In the genomic region with DNA sequence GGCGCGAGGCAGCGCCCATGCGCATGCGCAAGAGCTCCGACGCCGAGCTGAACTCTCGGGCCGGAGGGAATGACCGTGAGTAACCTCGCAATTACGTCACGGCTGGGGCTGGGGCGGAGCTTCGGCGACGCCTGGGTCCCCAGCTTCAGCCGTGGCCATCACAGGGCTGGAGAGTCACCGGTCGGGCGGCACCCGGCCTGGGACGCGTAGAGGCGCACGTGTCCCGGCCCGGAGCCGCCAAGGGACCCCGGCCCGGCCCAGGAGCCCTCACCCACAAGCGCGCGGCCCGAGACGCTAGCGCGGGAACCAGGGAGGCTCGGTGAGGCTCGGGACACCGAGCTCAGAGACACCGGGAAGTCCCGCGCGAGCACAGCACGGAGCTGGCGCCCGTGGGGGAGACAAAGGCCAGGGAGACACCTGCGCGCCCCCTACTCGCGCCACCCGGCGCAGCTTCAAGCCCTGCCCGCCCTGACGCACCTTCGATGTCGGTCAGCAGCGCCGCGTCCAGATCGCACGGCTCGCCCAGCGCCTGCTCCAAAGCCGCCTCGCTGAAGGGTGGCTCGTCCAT, we compare ENCODE assay signal across 1 cellular context.
TF ChIP-seq lines count a peak whose summit lies in the region.

No MANE protein-coding gene starts in this region.

TF ChIP-seq in K562, 482 proteins besides CTCF, POLR2A, EP300 and RAD21 (continued from another document and continues in another):
- TF ChIP-seq, protein P1, sequence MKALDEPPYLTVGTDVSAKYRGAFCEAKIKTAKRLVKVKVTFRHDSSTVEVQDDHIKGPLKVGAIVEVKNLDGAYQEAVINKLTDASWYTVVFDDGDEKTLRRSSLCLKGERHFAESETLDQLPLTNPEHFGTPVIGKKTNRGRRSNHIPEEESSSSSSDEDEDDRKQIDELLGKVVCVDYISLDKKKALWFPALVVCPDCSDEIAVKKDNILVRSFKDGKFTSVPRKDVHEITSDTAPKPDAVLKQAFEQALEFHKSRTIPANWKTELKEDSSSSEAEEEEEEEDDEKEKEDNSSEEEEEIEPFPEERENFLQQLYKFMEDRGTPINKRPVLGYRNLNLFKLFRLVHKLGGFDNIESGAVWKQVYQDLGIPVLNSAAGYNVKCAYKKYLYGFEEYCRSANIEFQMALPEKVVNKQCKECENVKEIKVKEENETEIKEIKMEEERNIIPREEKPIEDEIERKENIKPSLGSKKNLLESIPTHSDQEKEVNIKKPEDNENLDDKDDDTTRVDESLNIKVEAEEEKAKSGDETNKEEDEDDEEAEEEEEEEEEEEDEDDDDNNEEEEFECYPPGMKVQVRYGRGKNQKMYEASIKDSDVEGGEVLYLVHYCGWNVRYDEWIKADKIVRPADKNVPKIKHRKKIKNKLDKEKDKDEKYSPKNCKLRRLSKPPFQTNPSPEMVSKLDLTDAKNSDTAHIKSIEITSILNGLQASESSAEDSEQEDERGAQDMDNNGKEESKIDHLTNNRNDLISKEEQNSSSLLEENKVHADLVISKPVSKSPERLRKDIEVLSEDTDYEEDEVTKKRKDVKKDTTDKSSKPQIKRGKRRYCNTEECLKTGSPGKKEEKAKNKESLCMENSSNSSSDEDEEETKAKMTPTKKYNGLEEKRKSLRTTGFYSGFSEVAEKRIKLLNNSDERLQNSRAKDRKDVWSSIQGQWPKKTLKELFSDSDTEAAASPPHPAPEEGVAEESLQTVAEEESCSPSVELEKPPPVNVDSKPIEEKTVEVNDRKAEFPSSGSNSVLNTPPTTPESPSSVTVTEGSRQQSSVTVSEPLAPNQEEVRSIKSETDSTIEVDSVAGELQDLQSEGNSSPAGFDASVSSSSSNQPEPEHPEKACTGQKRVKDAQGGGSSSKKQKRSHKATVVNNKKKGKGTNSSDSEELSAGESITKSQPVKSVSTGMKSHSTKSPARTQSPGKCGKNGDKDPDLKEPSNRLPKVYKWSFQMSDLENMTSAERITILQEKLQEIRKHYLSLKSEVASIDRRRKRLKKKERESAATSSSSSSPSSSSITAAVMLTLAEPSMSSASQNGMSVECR (CRISPR knock-in tag; IDR thresholded peaks at IDR 0.05), result no peak; the same call in 1 of the 2 replicates
- TF ChIP-seq, protein P2, sequence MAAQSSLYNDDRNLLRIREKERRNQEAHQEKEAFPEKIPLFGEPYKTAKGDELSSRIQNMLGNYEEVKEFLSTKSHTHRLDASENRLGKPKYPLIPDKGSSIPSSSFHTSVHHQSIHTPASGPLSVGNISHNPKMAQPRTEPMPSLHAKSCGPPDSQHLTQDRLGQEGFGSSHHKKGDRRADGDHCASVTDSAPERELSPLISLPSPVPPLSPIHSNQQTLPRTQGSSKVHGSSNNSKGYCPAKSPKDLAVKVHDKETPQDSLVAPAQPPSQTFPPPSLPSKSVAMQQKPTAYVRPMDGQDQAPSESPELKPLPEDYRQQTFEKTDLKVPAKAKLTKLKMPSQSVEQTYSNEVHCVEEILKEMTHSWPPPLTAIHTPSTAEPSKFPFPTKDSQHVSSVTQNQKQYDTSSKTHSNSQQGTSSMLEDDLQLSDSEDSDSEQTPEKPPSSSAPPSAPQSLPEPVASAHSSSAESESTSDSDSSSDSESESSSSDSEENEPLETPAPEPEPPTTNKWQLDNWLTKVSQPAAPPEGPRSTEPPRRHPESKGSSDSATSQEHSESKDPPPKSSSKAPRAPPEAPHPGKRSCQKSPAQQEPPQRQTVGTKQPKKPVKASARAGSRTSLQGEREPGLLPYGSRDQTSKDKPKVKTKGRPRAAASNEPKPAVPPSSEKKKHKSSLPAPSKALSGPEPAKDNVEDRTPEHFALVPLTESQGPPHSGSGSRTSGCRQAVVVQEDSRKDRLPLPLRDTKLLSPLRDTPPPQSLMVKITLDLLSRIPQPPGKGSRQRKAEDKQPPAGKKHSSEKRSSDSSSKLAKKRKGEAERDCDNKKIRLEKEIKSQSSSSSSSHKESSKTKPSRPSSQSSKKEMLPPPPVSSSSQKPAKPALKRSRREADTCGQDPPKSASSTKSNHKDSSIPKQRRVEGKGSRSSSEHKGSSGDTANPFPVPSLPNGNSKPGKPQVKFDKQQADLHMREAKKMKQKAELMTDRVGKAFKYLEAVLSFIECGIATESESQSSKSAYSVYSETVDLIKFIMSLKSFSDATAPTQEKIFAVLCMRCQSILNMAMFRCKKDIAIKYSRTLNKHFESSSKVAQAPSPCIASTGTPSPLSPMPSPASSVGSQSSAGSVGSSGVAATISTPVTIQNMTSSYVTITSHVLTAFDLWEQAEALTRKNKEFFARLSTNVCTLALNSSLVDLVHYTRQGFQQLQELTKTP (IDR thresholded peaks at IDR 0.05; ENCODE audit: low read depth in 1 of 2, partially characterized antibody in 2 of 2), result no peak
- TF ChIP-seq KDM2B (CRISPR knock-in tag; IDR thresholded peaks at IDR 0.05) (no peak), SRSF3 (IDR thresholded peaks at IDR 0.05; ENCODE audit: insufficient read depth, low read length) (no peak), SMAD3 (CRISPR knock-in tag; conservative IDR thresholded peaks at IDR 0.05) (no peak), KLF10 (CRISPR knock-in tag; IDR thresholded peaks at IDR 0.05) (no peak), NRF1 (conservative IDR thresholded peaks at IDR 0.05 in 1 of 2, IDR thresholded peaks at IDR 0.05 in 1 of 2) (peak; percentile 97 to 98), ATF7 (IDR thresholded peaks at IDR 0.05) (peak; percentile 98), LCOR (CRISPR knock-in tag; IDR thresholded peaks at IDR 0.05) (no peak; the same call in 1 of the 2 replicates), ZNF253 (CRISPR knock-in tag; conservative IDR thresholded peaks at IDR 0.05) (no peak), MBD2 (IDR thresholded peaks at IDR 0.05; ENCODE audit: borderline replicate concordance, low read depth) (0 out of 2 replicates have a peak, but pooled peaks have one; percentile 47), GATAD2A (IDR thresholded peaks at IDR 0.05) (no peak), ILF3 (IDR thresholded peaks at IDR 0.05; ENCODE audit: borderline replicate concordance) (no peak; the same call in 1 of the 2 replicates), MYBL2 (IDR thresholded peaks at IDR 0.05; ENCODE audit: low read depth) (no peak), MYBL2 (CRISPR knock-in tag; IDR thresholded peaks at IDR 0.05; ENCODE audit: borderline replicate concordance) (no peak)
- TF ChIP-seq, protein P3, sequence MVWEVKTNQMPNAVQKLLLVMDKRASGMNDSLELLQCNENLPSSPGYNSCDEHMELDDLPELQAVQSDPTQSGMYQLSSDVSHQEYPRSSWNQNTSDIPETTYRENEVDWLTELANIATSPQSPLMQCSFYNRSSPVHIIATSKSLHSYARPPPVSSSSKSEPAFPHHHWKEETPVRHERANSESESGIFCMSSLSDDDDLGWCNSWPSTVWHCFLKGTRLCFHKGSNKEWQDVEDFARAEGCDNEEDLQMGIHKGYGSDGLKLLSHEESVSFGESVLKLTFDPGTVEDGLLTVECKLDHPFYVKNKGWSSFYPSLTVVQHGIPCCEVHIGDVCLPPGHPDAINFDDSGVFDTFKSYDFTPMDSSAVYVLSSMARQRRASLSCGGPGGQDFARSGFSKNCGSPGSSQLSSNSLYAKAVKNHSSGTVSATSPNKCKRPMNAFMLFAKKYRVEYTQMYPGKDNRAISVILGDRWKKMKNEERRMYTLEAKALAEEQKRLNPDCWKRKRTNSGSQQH (CRISPR knock-in tag; IDR thresholded peaks at IDR 0.05), result no peak
- TF ChIP-seq, protein P4, sequence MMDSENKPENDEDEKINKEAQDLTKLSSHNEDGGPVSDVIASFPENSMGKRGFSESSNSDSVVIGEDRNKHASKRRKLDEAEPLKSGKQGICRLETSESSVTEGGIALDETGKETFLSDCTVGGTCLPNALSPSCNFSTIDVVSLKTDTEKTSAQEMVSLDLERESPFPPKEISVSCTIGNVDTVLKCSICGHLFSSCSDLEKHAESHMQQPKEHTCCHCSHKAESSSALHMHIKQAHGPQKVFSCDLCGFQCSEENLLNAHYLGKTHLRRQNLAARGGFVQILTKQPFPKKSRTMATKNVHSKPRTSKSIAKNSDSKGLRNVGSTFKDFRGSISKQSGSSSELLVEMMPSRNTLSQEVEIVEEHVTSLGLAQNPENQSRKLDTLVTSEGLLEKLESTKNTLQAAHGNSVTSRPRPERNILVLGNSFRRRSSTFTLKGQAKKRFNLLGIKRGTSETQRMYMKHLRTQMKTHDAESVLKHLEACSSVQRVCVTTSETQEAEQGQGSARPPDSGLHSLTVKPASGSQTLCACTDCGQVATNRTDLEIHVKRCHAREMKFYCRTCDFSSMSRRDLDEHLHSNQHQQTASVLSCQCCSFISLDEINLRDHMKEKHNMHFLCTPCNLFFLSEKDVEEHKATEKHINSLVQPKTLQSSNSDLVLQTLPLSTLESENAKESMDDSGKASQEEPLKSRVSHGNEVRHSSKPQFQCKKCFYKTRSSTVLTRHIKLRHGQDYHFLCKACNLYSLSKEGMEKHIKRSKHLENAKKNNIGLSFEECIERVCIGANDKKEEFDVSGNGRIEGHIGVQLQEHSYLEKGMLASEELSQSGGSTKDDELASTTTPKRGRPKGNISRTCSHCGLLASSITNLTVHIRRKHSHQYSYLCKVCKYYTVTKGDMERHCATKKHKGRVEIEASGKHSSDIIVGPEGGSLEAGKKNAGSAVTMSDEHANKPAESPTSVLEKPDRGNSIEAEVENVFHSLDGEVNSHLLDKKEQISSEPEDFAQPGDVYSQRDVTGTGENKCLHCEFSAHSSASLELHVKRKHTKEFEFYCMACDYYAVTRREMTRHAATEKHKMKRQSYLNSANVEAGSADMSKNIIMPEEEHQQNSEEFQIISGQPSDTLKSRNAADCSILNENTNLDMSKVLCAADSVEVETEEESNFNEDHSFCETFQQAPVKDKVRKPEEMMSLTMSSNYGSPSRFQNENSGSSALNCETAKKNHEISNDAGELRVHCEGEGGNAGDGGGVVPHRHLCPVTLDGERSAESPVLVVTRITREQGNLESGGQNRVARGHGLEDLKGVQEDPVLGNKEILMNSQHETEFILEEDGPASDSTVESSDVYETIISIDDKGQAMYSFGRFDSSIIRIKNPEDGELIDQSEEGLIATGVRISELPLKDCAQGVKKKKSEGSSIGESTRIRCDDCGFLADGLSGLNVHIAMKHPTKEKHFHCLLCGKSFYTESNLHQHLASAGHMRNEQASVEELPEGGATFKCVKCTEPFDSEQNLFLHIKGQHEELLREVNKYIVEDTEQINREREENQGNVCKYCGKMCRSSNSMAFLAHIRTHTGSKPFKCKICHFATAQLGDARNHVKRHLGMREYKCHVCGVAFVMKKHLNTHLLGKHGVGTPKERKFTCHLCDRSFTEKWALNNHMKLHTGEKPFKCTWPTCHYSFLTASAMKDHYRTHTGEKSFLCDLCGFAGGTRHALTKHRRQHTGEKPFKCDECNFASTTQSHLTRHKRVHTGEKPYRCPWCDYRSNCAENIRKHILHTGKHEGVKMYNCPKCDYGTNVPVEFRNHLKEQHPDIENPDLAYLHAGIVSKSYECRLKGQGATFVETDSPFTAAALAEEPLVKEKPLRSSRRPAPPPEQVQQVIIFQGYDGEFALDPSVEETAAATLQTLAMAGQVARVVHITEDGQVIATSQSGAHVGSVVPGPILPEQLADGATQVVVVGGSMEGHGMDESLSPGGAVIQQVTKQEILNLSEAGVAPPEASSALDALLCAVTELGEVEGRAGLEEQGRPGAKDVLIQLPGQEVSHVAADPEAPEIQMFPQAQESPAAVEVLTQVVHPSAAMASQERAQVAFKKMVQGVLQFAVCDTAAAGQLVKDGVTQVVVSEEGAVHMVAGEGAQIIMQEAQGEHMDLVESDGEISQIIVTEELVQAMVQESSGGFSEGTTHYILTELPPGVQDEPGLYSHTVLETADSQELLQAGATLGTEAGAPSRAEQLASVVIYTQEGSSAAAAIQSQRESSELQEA (IDR thresholded peaks at IDR 0.05; ENCODE audit: low read depth), result no peak
- TF ChIP-seq, protein P5, sequence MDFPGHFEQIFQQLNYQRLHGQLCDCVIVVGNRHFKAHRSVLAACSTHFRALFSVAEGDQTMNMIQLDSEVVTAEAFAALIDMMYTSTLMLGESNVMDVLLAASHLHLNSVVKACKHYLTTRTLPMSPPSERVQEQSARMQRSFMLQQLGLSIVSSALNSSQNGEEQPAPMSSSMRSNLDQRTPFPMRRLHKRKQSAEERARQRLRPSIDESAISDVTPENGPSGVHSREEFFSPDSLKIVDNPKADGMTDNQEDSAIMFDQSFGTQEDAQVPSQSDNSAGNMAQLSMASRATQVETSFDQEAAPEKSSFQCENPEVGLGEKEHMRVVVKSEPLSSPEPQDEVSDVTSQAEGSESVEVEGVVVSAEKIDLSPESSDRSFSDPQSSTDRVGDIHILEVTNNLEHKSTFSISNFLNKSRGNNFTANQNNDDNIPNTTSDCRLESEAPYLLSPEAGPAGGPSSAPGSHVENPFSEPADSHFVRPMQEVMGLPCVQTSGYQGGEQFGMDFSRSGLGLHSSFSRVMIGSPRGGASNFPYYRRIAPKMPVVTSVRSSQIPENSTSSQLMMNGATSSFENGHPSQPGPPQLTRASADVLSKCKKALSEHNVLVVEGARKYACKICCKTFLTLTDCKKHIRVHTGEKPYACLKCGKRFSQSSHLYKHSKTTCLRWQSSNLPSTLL (IDR thresholded peaks at IDR 0.05), result no peak
- TF ChIP-seq, protein P6, sequence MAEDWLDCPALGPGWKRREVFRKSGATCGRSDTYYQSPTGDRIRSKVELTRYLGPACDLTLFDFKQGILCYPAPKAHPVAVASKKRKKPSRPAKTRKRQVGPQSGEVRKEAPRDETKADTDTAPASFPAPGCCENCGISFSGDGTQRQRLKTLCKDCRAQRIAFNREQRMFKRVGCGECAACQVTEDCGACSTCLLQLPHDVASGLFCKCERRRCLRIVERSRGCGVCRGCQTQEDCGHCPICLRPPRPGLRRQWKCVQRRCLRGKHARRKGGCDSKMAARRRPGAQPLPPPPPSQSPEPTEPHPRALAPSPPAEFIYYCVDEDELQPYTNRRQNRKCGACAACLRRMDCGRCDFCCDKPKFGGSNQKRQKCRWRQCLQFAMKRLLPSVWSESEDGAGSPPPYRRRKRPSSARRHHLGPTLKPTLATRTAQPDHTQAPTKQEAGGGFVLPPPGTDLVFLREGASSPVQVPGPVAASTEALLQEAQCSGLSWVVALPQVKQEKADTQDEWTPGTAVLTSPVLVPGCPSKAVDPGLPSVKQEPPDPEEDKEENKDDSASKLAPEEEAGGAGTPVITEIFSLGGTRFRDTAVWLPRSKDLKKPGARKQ (CRISPR knock-in tag; IDR thresholded peaks at IDR 0.05), result no peak
- TF ChIP-seq, protein P7, sequence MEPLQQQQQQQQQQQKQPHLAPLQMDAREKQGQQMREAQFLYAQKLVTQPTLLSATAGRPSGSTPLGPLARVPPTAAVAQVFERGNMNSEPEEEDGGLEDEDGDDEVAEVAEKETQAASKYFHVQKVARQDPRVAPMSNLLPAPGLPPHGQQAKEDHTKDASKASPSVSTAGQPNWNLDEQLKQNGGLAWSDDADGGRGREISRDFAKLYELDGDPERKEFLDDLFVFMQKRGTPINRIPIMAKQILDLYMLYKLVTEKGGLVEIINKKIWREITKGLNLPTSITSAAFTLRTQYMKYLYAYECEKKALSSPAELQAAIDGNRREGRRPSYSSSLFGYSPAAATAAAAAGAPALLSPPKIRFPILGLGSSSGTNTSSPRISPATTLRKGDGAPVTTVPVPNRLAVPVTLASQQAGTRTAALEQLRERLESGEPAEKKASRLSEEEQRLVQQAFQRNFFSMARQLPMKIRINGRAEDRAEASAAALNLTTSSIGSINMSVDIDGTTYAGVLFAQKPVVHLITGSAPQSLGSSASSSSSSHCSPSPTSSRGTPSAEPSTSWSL (CRISPR knock-in tag; IDR thresholded peaks at IDR 0.05; ENCODE audit: borderline replicate concordance), result no peak
